13 cellular contexts compared by ENCODE assay signal in genomic region chr2:223093436-223093839, GRCh38. TPM values are rescaled to one million over a fixed set of nuclear protein-coding genes. Genes with fewer than 3 reads are reported as not detected.
DNase-seq lines count a peak whose midpoint lies in the region; ATAC-seq and TF ChIP-seq lines count a peak whose summit lies in the region.
"Had no signal": no experiment of that assay in that cellular context is flagged by ENCODE, and none has a peak within 500 bp of the region (broad histone marks: within the 10 kb centered on the region; RNA-seq: fewer than 3 reads in every experiment).

No MANE protein-coding gene starts in this region.

- no peaks in the 10 kb centered on the region for H3K9me3 ChIP-seq in ascending aorta
- no peaks in the 10 kb centered on the region for H3K9me3 ChIP-seq in uterus
- H3K9me3 ChIP-seq: sigmoid colon had no signal

- no peaks in the 10 kb centered on the region for H3K27me3 Mint-ChIP-seq in activated naive CD4-positive, alpha-beta T cell treated with anti-CD3 and anti-CD28 coated beads, Interleukin-2, amount 10 ng/mL, durations not matched to agents 7 days and 5 days
- H3K27me3 Mint-ChIP-seq in endothelial cell (ENCODE audit: unreplicated experiment) = peaks cover 2% of the 10 kb centered on the region
- H3K27me3 Mint-ChIP-seq: effector memory CD8-positive, alpha-beta T cell had no signal

- H3K4me1 Mint-ChIP-seq in activated naive CD4-positive, alpha-beta T cell treated with anti-CD3 and anti-CD28 coated beads, Interleukin-2, amount 10 ng/mL, durations not matched to agents 7 days and 5 days = no peaks in the 10 kb centered on the region
- no peaks in the 10 kb centered on the region for H3K4me1 Mint-ChIP-seq in endothelial cell (ENCODE audit: unreplicated experiment)

- no peaks in the 10 kb centered on the region for H3K4me1 ChIP-seq in ascending aorta
- H3K4me1 ChIP-seq in uterus = no peaks in the 10 kb centered on the region

- TF ChIP-seq POLR2A in uterus (IDR thresholded peaks at IDR 0.05) = no peak

- CTCF ChIA-PET in activated naive CD4-positive, alpha-beta T cell treated with anti-CD3 and anti-CD28 coated beads, Interleukin-2, amount 10 ng/mL, durations not matched to agents 7 days and 5 days (lab: Charles Lee) = no interaction called here

- H3K27me3 ChIP-seq in ascending aorta (no peaks in the 10 kb centered on the region), uterus (no peaks in the 10 kb centered on the region)
- H3K27me3 ChIP-seq: sigmoid colon had no signal

- no peaks in the 10 kb centered on the region for H3K36me3 Mint-ChIP-seq in activated naive CD4-positive, alpha-beta T cell treated with anti-CD3 and anti-CD28 coated beads, Interleukin-2, amount 10 ng/mL, durations not matched to agents 7 days and 5 days
- no peaks in the 10 kb centered on the region for H3K36me3 Mint-ChIP-seq in endothelial cell (ENCODE audit: low read depth, unreplicated experiment)

- intact Hi-C loops in ascending aorta (cut with DNase I) (no loop called here), uterus (cut with DNase I; ENCODE audit: low total_unique reads) (no loop called here)

- no peaks in the 10 kb centered on the region for H3K9me3 Mint-ChIP-seq in activated naive CD4-positive, alpha-beta T cell treated with anti-CD3 and anti-CD28 coated beads, Interleukin-2, amount 10 ng/mL, durations not matched to agents 7 days and 5 days
- H3K9me3 Mint-ChIP-seq in endothelial cell (ENCODE audit: unreplicated experiment) = no peaks in the 10 kb centered on the region
- H3K9me3 Mint-ChIP-seq: stimulated activated naive CD8-positive, alpha-beta T cell treated with anti-CD3 and anti-CD28 coated beads, Interleukin-15, Interleukin-2, amounts not matched to agents 100 ng/mL and 50 ng/mL, for 24 hours; T-helper 1 cell treated with Interleukin-12 subunit alpha and Interleukin-12 subunit beta and Interleukin-4 antibody, amounts not matched to agents 30 μg/mL and 1 μg/mL, for 36 hours had no signal

- H3K27ac ChIP-seq in ascending aorta (peak overlapping the region; percentile 23 to 58), uterus (no peak overlapping the region)

- H3K4me3 Mint-ChIP-seq in activated naive CD4-positive, alpha-beta T cell treated with anti-CD3 and anti-CD28 coated beads, Interleukin-2, amount 10 ng/mL, durations not matched to agents 7 days and 5 days = no peak overlapping the region
- H3K4me3 Mint-ChIP-seq in endothelial cell (ENCODE audit: unreplicated experiment) = no peak overlapping the region
- H3K4me3 Mint-ChIP-seq: effector memory CD8-positive, alpha-beta T cell; stimulated activated naive CD8-positive, alpha-beta T cell treated with anti-CD3 and anti-CD28 coated beads, Interleukin-15, Interleukin-2, amounts not matched to agents 100 ng/mL and 50 ng/mL, for 24 hours; T-helper 1 cell treated with Interleukin-12 subunit alpha and Interleukin-12 subunit beta and Interleukin-4 antibody, amounts not matched to agents 30 μg/mL and 1 μg/mL, for 36 hours had no signal

- H3K27ac Mint-ChIP-seq in activated naive CD4-positive, alpha-beta T cell treated with anti-CD3 and anti-CD28 coated beads, Interleukin-2, amount 10 ng/mL, durations not matched to agents 7 days and 5 days = no peak overlapping the region
- H3K27ac Mint-ChIP-seq in endothelial cell (ENCODE audit: unreplicated experiment) = no peak overlapping the region
- H3K27ac Mint-ChIP-seq: effector memory CD8-positive, alpha-beta T cell; stimulated activated naive CD8-positive, alpha-beta T cell treated with anti-CD3 and anti-CD28 coated beads, Interleukin-15, Interleukin-2, amounts not matched to agents 100 ng/mL and 50 ng/mL, for 24 hours; T-helper 1 cell treated with Interleukin-12 subunit alpha and Interleukin-12 subunit beta and Interleukin-4 antibody, amounts not matched to agents 30 μg/mL and 1 μg/mL, for 36 hours had no signal

- peak overlapping the region in 1 of 2 donors; percentile 1 for H3K4me3 ChIP-seq in ascending aorta
- H3K4me3 ChIP-seq in uterus = no peak overlapping the region
- H3K4me3 ChIP-seq: sigmoid colon had no signal

- DNase-seq in M059J (ENCODE audit: low read depth) = peak; percentile 98
- peak in 1 of 2 donors; percentile 77 for DNase-seq in ascending aorta (ENCODE audit: low spot score in 2 of 2)
- peak; percentile 61 for DNase-seq in iris pigment epithelial cell (ENCODE audit: low read depth)
- DNase-seq in uterus = peak; percentile 24 to 28
- no peak for DNase-seq in activated naive CD4-positive, alpha-beta T cell treated with anti-CD3 and anti-CD28 coated beads, Interleukin-2, amount 10 ng/mL, durations not matched to agents 7 days and 5 days
- no peak for DNase-seq in endothelial cell (ENCODE audit: low spot score)
- DNase-seq: effector memory CD8-positive, alpha-beta T cell; kidney glomerular epithelial cell; MV-4-11; sigmoid colon had no signal

- H3K36me3 ChIP-seq in ascending aorta (no peaks in the 10 kb centered on the region), uterus (no peaks in the 10 kb centered on the region)
- H3K36me3 ChIP-seq: sigmoid colon had no signal

- no peak for ATAC-seq in HG03565 (IDR thresholded peaks at IDR 0.05; ENCODE audit: unreplicated experiment)
- ATAC-seq: effector memory CD8-positive, alpha-beta T cell had no signal

- TF ChIP-seq CTCF in ascending aorta (IDR thresholded peaks at IDR 0.05) (no peak), uterus (IDR thresholded peaks at IDR 0.05) (no peak), endothelial cell (IDR thresholded peaks at IDR 0.05; ENCODE audit: unreplicated experiment) (no peak)

RNA-seq across cellular contexts. Expression of gene KCNE4, which starts 41.4 kb away (rescaled TPM):
- 11.4 and 14.5 TPM in 2 replicates for total RNA-seq in M059J (2014; rRNA removed; shearing (Covaris generic))
- 18.3 TPM for total RNA-seq in ascending aorta
- total RNA-seq in uterus = 10 to 100 TPM in 3 of 4 donors, 1 to 10 TPM in 1; 9.8 to 52.8 (median 25.4) TPM
- 0.46 TPM for total RNA-seq in endothelial cell (ENCODE audit: unreplicated experiment)

Comparison
In these comparisons a context has a peak if more than half of its experiments do, and no peak if none do; other contexts are left out.
1. DNase-seq: peak in M059J (single experiment), iris pigment epithelial cell (single experiment) and uterus (2 of 2); none in activated naive CD4-positive, alpha-beta T cell treated with anti-CD3 and anti-CD28 coated beads, Interleukin-2, amount 10 ng/mL, durations not matched to agents 7 days and 5 days (single experiment) and endothelial cell (single experiment).
2. H3K27ac ChIP-seq: peak in ascending aorta (2 of 2); none in uterus (0 of 2).